In the genomic region with DNA sequence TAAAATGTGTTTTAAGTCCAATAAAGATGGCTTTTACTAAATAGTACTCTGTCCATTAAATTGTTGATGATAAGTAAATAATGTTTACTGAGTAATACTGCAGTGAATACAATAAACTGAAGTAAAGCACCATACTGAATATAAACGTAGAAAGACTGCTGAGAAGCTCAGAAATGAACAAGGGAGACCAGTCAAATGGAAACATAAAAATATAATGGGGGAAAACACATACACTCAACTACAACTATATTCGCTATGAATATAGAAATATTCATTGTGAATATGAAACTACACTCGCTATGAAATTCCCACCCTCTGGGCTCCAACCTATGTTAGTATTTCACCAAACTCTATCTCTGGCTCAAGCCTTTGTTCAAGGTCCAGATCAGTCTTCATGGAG, we compare ENCODE assay signal across 24 cellular contexts.
"Had no signal": no experiment of that assay in that cellular context is flagged by ENCODE, and none has a peak within 500 bp of the region (broad histone marks: within the 10 kb centered on the region; RNA-seq: fewer than 3 reads in every experiment).

No MANE protein-coding gene starts in this region.

- H3K27me3 ChIP-seq: dorsolateral prefrontal cortex, esophagus muscularis mucosa, foreskin keratinocyte, gastroesophageal sphincter, heart left ventricle, hepatocyte, left lung had no signal

- H3K9me3 Mint-ChIP-seq: immature natural killer cell, mesothelial cell of epicardium, naive B cell had no signal

- H3K4me2 ChIP-seq: hepatocyte had no signal

- H3K36me3 Mint-ChIP-seq: mesothelial cell of epicardium had no signal

- H3K9me3 ChIP-seq: esophagus muscularis mucosa, gastroesophageal sphincter, heart left ventricle, left lung, lower lobe of right lung, mucosa of descending colon had no signal

- H3K27ac ChIP-seq: coronary artery, dorsolateral prefrontal cortex, esophagus muscularis mucosa, foreskin keratinocyte, gastroesophageal sphincter, heart left ventricle, hepatocyte, left lung, lower lobe of right lung had no signal

- H3K4me3 Mint-ChIP-seq: immature natural killer cell, mesothelial cell of epicardium, naive B cell had no signal

- H3K27me3 Mint-ChIP-seq: naive B cell had no signal

- ATAC-seq: foreskin keratinocyte, gastroesophageal sphincter, heart left ventricle, left cardiac atrium, left lung, left ventricle myocardium superior, lower lobe of right lung, mucosa of descending colon had no signal

- H3K4me1 ChIP-seq: esophagus muscularis mucosa, foreskin keratinocyte, gastroesophageal sphincter, heart left ventricle, left lung, lower lobe of right lung had no signal

- H3K79me2 ChIP-seq: hepatocyte had no signal

- H3K4me3 ChIP-seq: coronary artery, dorsolateral prefrontal cortex, esophagus muscularis mucosa, gastroesophageal sphincter, heart left ventricle, hepatocyte, left lung, lower lobe of right lung, mucosa of descending colon had no signal

- H3K27ac Mint-ChIP-seq: immature natural killer cell, mesothelial cell of epicardium, naive B cell had no signal

- H2AFZ ChIP-seq: hepatocyte had no signal

- FAIRE-seq: colon, endothelial cell of umbilical vein, frontal cortex, keratinocyte had no signal

- DNase-seq: dermis blood vessel endothelial cell; dorsolateral prefrontal cortex; effector CD4-positive, alpha-beta T cell; effector memory CD4-positive, alpha-beta T cell; foreskin keratinocyte; heart left ventricle; hypothalamus; immature natural killer cell; left cardiac atrium; left lung; left ventricle myocardium superior; lower lobe of right lung; mesenchymal stem cell; mucosa of descending colon; naive B cell had no signal

- H3K4me1 Mint-ChIP-seq: immature natural killer cell, mesothelial cell of epicardium had no signal
